ENCODE assay signal across 8 cellular contexts in the genomic region with DNA sequence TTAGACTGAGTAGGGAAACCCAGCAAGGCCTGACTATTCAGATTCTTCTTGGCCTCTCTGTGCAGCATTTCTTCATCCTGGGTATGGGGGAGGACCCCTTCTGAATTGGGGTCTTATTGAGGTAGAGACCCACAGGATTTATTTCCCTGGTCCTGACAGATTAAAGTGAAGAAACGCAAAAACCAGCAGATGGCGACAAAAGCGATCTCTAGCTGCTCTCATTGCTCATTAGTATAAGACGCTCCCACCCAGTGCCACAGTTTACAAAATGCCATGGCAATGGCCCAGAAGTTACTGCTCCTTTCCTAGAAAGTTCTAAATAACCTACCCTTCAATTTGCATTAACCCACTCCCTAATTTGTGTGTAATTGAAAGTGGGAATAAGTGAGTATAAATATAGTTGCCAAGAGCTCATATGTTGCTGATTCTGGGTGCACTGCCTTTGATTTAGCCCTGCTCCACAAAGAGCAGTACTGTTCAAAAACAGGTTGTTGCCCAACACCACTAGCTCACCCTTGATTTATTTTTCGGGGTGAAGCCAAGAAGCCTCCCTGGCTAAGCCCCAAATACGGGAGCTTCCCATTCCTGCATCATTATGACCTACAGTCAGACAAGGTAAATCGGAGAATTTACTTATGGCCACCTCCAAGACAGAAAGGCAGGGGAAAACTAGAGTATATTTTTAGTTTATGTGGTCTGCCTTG. TPM values are rescaled to one million over a fixed set of nuclear protein-coding genes. Genes with fewer than 3 reads are reported as not detected.
DNase-seq lines count a peak whose midpoint lies in the region; ATAC-seq and TF ChIP-seq lines count a peak whose summit lies in the region.

No MANE protein-coding gene starts in this region.

- H3K9me3 Mint-ChIP-seq in activated CD8-positive, alpha-beta T cell treated with anti-CD3 and anti-CD28 coated beads, Interleukin-2, amount 10 ng/mL, durations not matched to agents 7 days and 5 days (ENCODE audit: insufficient read depth), result no peaks in the 10 kb centered on the region

- POLR2A ChIA-PET in activated CD8-positive, alpha-beta T cell treated with anti-CD3 and anti-CD28 coated beads, Interleukin-2, amount 10 ng/mL, durations not matched to agents 7 days and 5 days (lab: Charles Lee), result no interaction called here

- H2AFZ ChIP-seq in parathyroid adenoma, result no peak overlapping the region

- DNase-seq in AML-193 (lab: John Stamatoyannopoulos, UW), result peak; percentile 1 to 7
- peak; percentile 25 for DNase-seq in NCI-H2029 (lab: John Stamatoyannopoulos, UW)
- DNase-seq in activated CD8-positive, alpha-beta T cell treated with anti-CD3 and anti-CD28 coated beads, Interleukin-2, amount 10 ng/mL, durations not matched to agents 7 days and 5 days, result peak; percentile 62
- peak; percentile 33 for DNase-seq in fibroblast of gingiva (ENCODE audit: low read depth)
- no peak for DNase-seq in COLO829 (ENCODE audit: low spot score)

- CTCF ChIA-PET in activated CD8-positive, alpha-beta T cell treated with anti-CD3 and anti-CD28 coated beads, Interleukin-2, amount 10 ng/mL, durations not matched to agents 7 days and 5 days (lab: Charles Lee), result interaction anchor here (0.6 to 2.4 kb wide), 20 partner anchors 9 to 318 kb away, joined by 3 to 21 read pairs (median 3); a partner anchor contains a TSS

- H3K27ac ChIP-seq in parathyroid adenoma, result no peak overlapping the region

- peaks cover 4% of the 10 kb centered on the region for H3K27me3 Mint-ChIP-seq in activated CD8-positive, alpha-beta T cell treated with anti-CD3 and anti-CD28 coated beads, Interleukin-2, amount 10 ng/mL, durations not matched to agents 7 days and 5 days (ENCODE audit: low read depth)

- no peak overlapping the region for H3K27ac Mint-ChIP-seq in activated CD8-positive, alpha-beta T cell treated with anti-CD3 and anti-CD28 coated beads, Interleukin-2, amount 10 ng/mL, durations not matched to agents 7 days and 5 days

- no peaks in the 10 kb centered on the region for H3K9me3 ChIP-seq in parathyroid adenoma (ENCODE audit: control insufficient read depth, low read length)

- H3K79me2 ChIP-seq in parathyroid adenoma, result no peaks in the 10 kb centered on the region

- TF ChIP-seq CTCF in GM12875 (IDR thresholded peaks at IDR 0.05; ENCODE audit: borderline replicate concordance, insufficient read depth, low read depth, low read length) (peak; percentile 50), parathyroid adenoma (IDR thresholded peaks at IDR 0.05) (peak; percentile 44)

- H3K36me3 Mint-ChIP-seq in activated CD8-positive, alpha-beta T cell treated with anti-CD3 and anti-CD28 coated beads, Interleukin-2, amount 10 ng/mL, durations not matched to agents 7 days and 5 days (ENCODE audit: low read depth), result no peaks in the 10 kb centered on the region

- H3K4me3 ChIP-seq in GM12875 (ENCODE audit: low read depth, low read length) (no peak overlapping the region), parathyroid adenoma (ENCODE audit: low read depth, low read length) (no peak overlapping the region)

- H3K4me2 ChIP-seq in parathyroid adenoma (ENCODE audit: low read length), result no peak overlapping the region

- no peak overlapping the region for H3K4me3 Mint-ChIP-seq in activated CD8-positive, alpha-beta T cell treated with anti-CD3 and anti-CD28 coated beads, Interleukin-2, amount 10 ng/mL, durations not matched to agents 7 days and 5 days

- no peaks in the 10 kb centered on the region for H3K4me1 ChIP-seq in parathyroid adenoma

- H3K4me1 Mint-ChIP-seq in activated CD8-positive, alpha-beta T cell treated with anti-CD3 and anti-CD28 coated beads, Interleukin-2, amount 10 ng/mL, durations not matched to agents 7 days and 5 days (ENCODE audit: low read depth), result peaks cover 6% of the 10 kb centered on the region

- no peaks in the 10 kb centered on the region for H3K27me3 ChIP-seq in parathyroid adenoma (ENCODE audit: control insufficient read depth, insufficient read depth, low read length)

- H3K9ac ChIP-seq in parathyroid adenoma, result no peak overlapping the region

- H3K36me3 ChIP-seq in parathyroid adenoma (ENCODE audit: control insufficient read depth, insufficient read depth, low read length), result no peaks in the 10 kb centered on the region

- ATAC-seq in activated CD8-positive, alpha-beta T cell treated with anti-CD3 and anti-CD28 coated beads, Interleukin-2, amount 10 ng/mL, durations not matched to agents 7 days and 5 days, result peak; percentile 31
- no peak for ATAC-seq in HG02938 (IDR thresholded peaks at IDR 0.05; ENCODE audit: unreplicated experiment)

RNA-seq across cellular contexts. Expression of a gene that starts 3.7 kb away (rescaled TPM):
- 1 to 10 TPM; 8.9 to 9.0 TPM for total RNA-seq in activated CD8-positive, alpha-beta T cell treated with anti-CD3 and anti-CD28 coated beads, Interleukin-2, amount 10 ng/mL, durations not matched to agents 7 days and 5 days

RNA-seq across cellular contexts. Expression of a gene that starts 43.8 kb away (rescaled TPM):
- total RNA-seq in activated CD8-positive, alpha-beta T cell treated with anti-CD3 and anti-CD28 coated beads, Interleukin-2, amount 10 ng/mL, durations not matched to agents 7 days and 5 days, result 10 to 100 TPM; 32.4 to 35.4 TPM
